ENCODE assay signal across 26 cellular contexts in genomic region chr15:48754011-48754410, GRCh38.
"Had no signal": no experiment of that assay in that cellular context is flagged by ENCODE, and none has a peak within 500 bp of the region (broad histone marks: within the 10 kb centered on the region; RNA-seq: fewer than 3 reads in every experiment).

No MANE protein-coding gene starts in this region.

- ATAC-seq: activated T-cell treated with anti-CD3 and anti-CD28 coated beads, Interleukin-2, amount 50 U/mL, for 72 hours; gastroesophageal sphincter; natural killer cell treated with Interleukin-12 subunit alpha and Interleukin-12 subunit beta and Interleukin-15 and Interleukin-18, amount 100 ng/mL, for 72 hours; psoas muscle; right lobe of liver; stimulated activated effector memory CD8-positive, alpha-beta T cell treated with anti-CD3 and anti-CD28 coated beads, Interleukin-12 subunit alpha, Interleukin-12 subunit beta, amount 100 ng/mL, for 72 hours had no signal

- H3K4me1 ChIP-seq: esophagus muscularis mucosa, gastroesophageal sphincter, left ventricle myocardium inferior, psoas muscle, right lobe of liver, stomach, suprapubic skin, vagina had no signal

- H3K27me3 ChIP-seq: esophagus muscularis mucosa, gastroesophageal sphincter, ovary, right lobe of liver, stomach, suprapubic skin, vagina had no signal

- H3K4me3 ChIP-seq: coronary artery, esophagus muscularis mucosa, gastroesophageal sphincter, left ventricle myocardium inferior, ovary, psoas muscle, right lobe of liver, stomach, suprapubic skin, vagina had no signal

- H3K36me3 ChIP-seq: left ventricle myocardium inferior, ovary, right lobe of liver, vagina had no signal

- H3K27ac ChIP-seq: coronary artery, esophagus muscularis mucosa, gastroesophageal sphincter, left ventricle myocardium inferior, ovary, psoas muscle, right lobe of liver, stomach, suprapubic skin, vagina had no signal

- DNase-seq: activated CD4-positive, alpha-beta memory T cell treated with anti-CD3 and anti-CD28 coated beads for 36 hours; activated CD4-positive, alpha-beta T cell treated with anti-CD3 and anti-CD28 coated beads for 48 hours; activated effector memory CD4-positive, alpha-beta T cell treated with Interleukin-2 at 50 U/mL for 16 hours; activated naive CD4-positive, alpha-beta T cell treated with anti-CD3 and anti-CD28 coated beads for 36 hours; activated naive CD8-positive, alpha-beta T cell treated with anti-CD3 and anti-CD28 coated beads, Interleukin-2, amount 10 ng/mL, durations not matched to agents 7 days and 5 days; activated T-cell treated with anti-CD3 and anti-CD28 coated beads, Interleukin-2, amount 50 U/mL, for 72 hours; amygdala; cerebellar nuclear complex; head of caudate nucleus; hypothalamus; left ventricle myocardium inferior; mammary epithelial cell; midbrain; ovary; psoas muscle; right lobe of liver; small intestine; stimulated activated CD4-positive, alpha-beta T cell treated with anti-CD3 and anti-CD28 coated beads, Interleukin-2, amount 100 ng/mL, for 24 hours; stomach had no signal

- H3K9me3 ChIP-seq: esophagus muscularis mucosa, gastroesophageal sphincter, left ventricle myocardium inferior, ovary, psoas muscle, right lobe of liver, stomach, suprapubic skin, vagina had no signal
